Comparison of ENCODE assay signal across 9 cellular contexts in genomic region chr5:6704361-6704851, GRCh38. TPM values are rescaled to one million over a fixed set of nuclear protein-coding genes. Genes with fewer than 3 reads are reported as not detected.
DNase-seq lines count a peak whose midpoint lies in the region; ATAC-seq and TF ChIP-seq lines count a peak whose summit lies in the region.
"Had no signal": no experiment of that assay in that cellular context is flagged by ENCODE, and none has a peak within 500 bp of the region (broad histone marks: within the 10 kb centered on the region; RNA-seq: fewer than 3 reads in every experiment).

No MANE protein-coding gene starts in this region.

- H3K9me3 ChIP-seq in Panc1 (ENCODE audit: control insufficient read depth, insufficient read depth, low read depth, low read length) (no peaks in the 10 kb centered on the region), neutrophil (no peaks in the 10 kb centered on the region)

- H3K27ac ChIP-seq in Panc1 (ENCODE audit: low read length) (no peak overlapping the region), neutrophil (peak overlapping the region; percentile 32)
- H3K27ac ChIP-seq: KMS-11 had no signal

- ATAC-seq in Panc1 (peak; percentile 62; the same call in 1 of the 2 replicates), esophagus mucosa (peak; percentile 94), GM18861 (IDR thresholded peaks at IDR 0.05; ENCODE audit: unreplicated experiment) (no peak), GM19328 (IDR thresholded peaks at IDR 0.05; ENCODE audit: unreplicated experiment) (no peak)

- H3K27me3 ChIP-seq in Panc1 (ENCODE audit: control insufficient read depth, insufficient read depth, low read length) (no peaks in the 10 kb centered on the region), neutrophil (peaks cover 50% of the 10 kb centered on the region)

- no peaks in the 10 kb centered on the region for H3K4me1 ChIP-seq in Panc1 (ENCODE audit: control insufficient read depth, insufficient read depth, low read length)
- peaks cover 20 to 23% of the 10 kb centered on the region in 2 experiments for H3K4me1 ChIP-seq in neutrophil (ENCODE audit: control insufficient read depth in 1 of 2, insufficient read depth in 1 of 2, low read depth in 1 of 2, low read length in 1 of 2)

- DNase-seq in AG09309 (ENCODE audit: low read depth) (peak; percentile 91), Panc1 (ENCODE audit: low read depth, low spot score) (peak; percentile 36), iPS-NIHi11 (ENCODE audit: low spot score) (no peak), medulla oblongata (ENCODE audit: extremely low spot score) (no peak)

- no TSS peak for BruUV-seq in Panc1 (replicated peaks; lab: Mats Ljungman, UMichigan)

- in situ Hi-C loops in Panc1 (cut with HindIII; ENCODE audit: low pct_unique_long_range_greater_than_20kb, low sequenced_read_pairs): no loop called here

- no peak for TF ChIP-seq CTCF in AG09309 (IDR thresholded peaks at IDR 0.05; ENCODE audit: control insufficient read depth, insufficient read depth, low read depth, low read length, missing control alignments)
- no peak for TF ChIP-seq CTCF in Panc1 (IDR thresholded peaks at IDR 0.05)
- TF ChIP-seq CTCF in neutrophil (IDR thresholded peaks at IDR 0.05): no peak

- H3K36me3 ChIP-seq in Panc1 (ENCODE audit: control insufficient read depth, insufficient read depth, low read length): no peaks in the 10 kb centered on the region
- no peaks in the 10 kb centered on the region for H3K36me3 ChIP-seq in neutrophil

- POLR2A ChIA-PET in Panc1 (lab: Charles Lee): no interaction called here

- no peak overlapping the region for H3K4me3 ChIP-seq in AG09309 (ENCODE audit: control insufficient read depth, low read depth, low read length)
- H3K4me3 ChIP-seq in Panc1 (ENCODE audit: low read depth in 2 of 2, low read length in 2 of 2): no peak overlapping the region
- H3K4me3 ChIP-seq in neutrophil (ENCODE audit: low read depth in 1 of 2, low read length in 1 of 2): no peak overlapping the region

- intact Hi-C loops in Panc1 (cut with micrococcal nuclease; ENCODE audit: unreplicated experiment): no loop called here

- CTCF ChIA-PET in Panc1 (lab: Charles Lee): no interaction called here

RNA-seq across cellular contexts. Expression of gene TENT4A, which starts 8.8 kb away (rescaled TPM):
- total RNA-seq in Panc1 (2021; ENCODE audit: unreplicated experiment) (29.6 TPM), esophagus mucosa (13.0 TPM)
- polyA plus RNA-seq in Panc1 (2012; ENCODE audit: insufficient read length): 21.0 TPM

Comparison
In these comparisons a context has a peak if more than half of its experiments do, and no peak if none do; other contexts are left out.
1. DNase-seq: peak in AG09309 (single experiment) and Panc1 (single experiment); none in iPS-NIHi11 (single experiment) and medulla oblongata (single experiment).
2. ATAC-seq: peak in Panc1 (single experiment) and esophagus mucosa (single experiment); none in GM18861 (single experiment) and GM19328 (single experiment).